ENCODE assay signal across 1 cellular context in genomic region chr12:6662906-6663742, GRCh38.
TF ChIP-seq lines count a peak whose summit lies in the region.

Gene ING4, minus strand, starts transcription at chr12:6663119. Its CDS starts 18 bp downstream, at chr12:6663101.

TF ChIP-seq in K562, 482 proteins besides CTCF, POLR2A, EP300 and RAD21 (continued from another document and continues in another):
- TF ChIP-seq HDAC3 (IDR thresholded peaks at IDR 0.05; ENCODE audit: borderline replicate concordance, partially characterized antibody): peak; percentile 28
- TF ChIP-seq, protein P1, sequence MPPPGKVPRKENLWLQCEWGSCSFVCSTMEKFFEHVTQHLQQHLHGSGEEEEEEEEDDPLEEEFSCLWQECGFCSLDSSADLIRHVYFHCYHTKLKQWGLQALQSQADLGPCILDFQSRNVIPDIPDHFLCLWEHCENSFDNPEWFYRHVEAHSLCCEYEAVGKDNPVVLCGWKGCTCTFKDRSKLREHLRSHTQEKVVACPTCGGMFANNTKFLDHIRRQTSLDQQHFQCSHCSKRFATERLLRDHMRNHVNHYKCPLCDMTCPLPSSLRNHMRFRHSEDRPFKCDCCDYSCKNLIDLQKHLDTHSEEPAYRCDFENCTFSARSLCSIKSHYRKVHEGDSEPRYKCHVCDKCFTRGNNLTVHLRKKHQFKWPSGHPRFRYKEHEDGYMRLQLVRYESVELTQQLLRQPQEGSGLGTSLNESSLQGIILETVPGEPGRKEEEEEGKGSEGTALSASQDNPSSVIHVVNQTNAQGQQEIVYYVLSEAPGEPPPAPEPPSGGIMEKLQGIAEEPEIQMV (tag; conservative IDR thresholded peaks at IDR 0.05; ENCODE audit: low read depth): peak; percentile 60; the same call in 1 of the 2 replicates
- peak; percentile 30 for TF ChIP-seq RBBP5 (IDR thresholded peaks at IDR 0.05; ENCODE audit: borderline replicate concordance, insufficient read depth, low read length, poor library complexity, severe bottlenecking)
- no peak for TF ChIP-seq SRSF1 (IDR thresholded peaks at IDR 0.05; ENCODE audit: low read depth, low read length)
- no peak for TF ChIP-seq KAT2B (IDR thresholded peaks at IDR 0.05; ENCODE audit: low read depth, low read length)
- TF ChIP-seq ARID2 (IDR thresholded peaks at IDR 0.05): no peak
- TF ChIP-seq FOXA1 (IDR thresholded peaks at IDR 0.05; ENCODE audit: borderline replicate concordance): no peak
- peak; percentile 41 to 66; a peak in 2 of 4 replicates for TF ChIP-seq MAZ (CRISPR knock-in tag; conservative IDR thresholded peaks at IDR 0.05 in 1 of 2, IDR thresholded peaks at IDR 0.05 in 1 of 2)
- peak; percentile 95 to 97 for TF ChIP-seq FOXK2 (conservative IDR thresholded peaks at IDR 0.05 in 1 of 2, IDR thresholded peaks at IDR 0.05 in 1 of 2; ENCODE audit: low read depth in 2 of 2)
- peak; percentile 67; the same call in 1 of the 2 replicates for TF ChIP-seq ATF2 (CRISPR knock-in tag; IDR thresholded peaks at IDR 0.05)
- TF ChIP-seq ZBTB8A (IDR thresholded peaks at IDR 0.05; ENCODE audit: partially characterized antibody): no peak
- TF ChIP-seq SETDB1 (IDR thresholded peaks at IDR 0.05; ENCODE audit: low read length): no peak
- no peak for TF ChIP-seq HNRNPK (IDR thresholded peaks at IDR 0.05; ENCODE audit: low read depth, low read length, poor library complexity, severe bottlenecking)
- TF ChIP-seq, protein P2, sequence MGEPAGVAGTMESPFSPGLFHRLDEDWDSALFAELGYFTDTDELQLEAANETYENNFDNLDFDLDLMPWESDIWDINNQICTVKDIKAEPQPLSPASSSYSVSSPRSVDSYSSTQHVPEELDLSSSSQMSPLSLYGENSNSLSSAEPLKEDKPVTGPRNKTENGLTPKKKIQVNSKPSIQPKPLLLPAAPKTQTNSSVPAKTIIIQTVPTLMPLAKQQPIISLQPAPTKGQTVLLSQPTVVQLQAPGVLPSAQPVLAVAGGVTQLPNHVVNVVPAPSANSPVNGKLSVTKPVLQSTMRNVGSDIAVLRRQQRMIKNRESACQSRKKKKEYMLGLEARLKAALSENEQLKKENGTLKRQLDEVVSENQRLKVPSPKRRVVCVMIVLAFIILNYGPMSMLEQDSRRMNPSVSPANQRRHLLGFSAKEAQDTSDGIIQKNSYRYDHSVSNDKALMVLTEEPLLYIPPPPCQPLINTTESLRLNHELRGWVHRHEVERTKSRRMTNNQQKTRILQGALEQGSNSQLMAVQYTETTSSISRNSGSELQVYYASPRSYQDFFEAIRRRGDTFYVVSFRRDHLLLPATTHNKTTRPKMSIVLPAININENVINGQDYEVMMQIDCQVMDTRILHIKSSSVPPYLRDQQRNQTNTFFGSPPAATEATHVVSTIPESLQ (CRISPR knock-in tag; IDR thresholded peaks at IDR 0.05): peak; percentile 71; the same call in 1 of the 2 replicates
- TF ChIP-seq RBM34 (IDR thresholded peaks at IDR 0.05; ENCODE audit: borderline replicate concordance, insufficient read depth, low read length): no peak
- no peak for TF ChIP-seq ZNF695 (CRISPR knock-in tag; IDR thresholded peaks at IDR 0.05)
- TF ChIP-seq RFX7 (CRISPR knock-in tag; IDR thresholded peaks at IDR 0.05): 0 out of 2 replicates have a peak, but pooled peaks have one; percentile 39
- no peak for TF ChIP-seq ILK (tag; IDR thresholded peaks at IDR 0.05; ENCODE audit: borderline replicate concordance, low read depth)
- TF ChIP-seq ZBTB1 (CRISPR knock-in tag; IDR thresholded peaks at IDR 0.05; ENCODE audit: borderline replicate concordance, low read depth): no peak
- no peak for TF ChIP-seq RAD51 (IDR thresholded peaks at IDR 0.05; ENCODE audit: borderline replicate concordance, low read depth)
- no peak for TF ChIP-seq SMAD2 (IDR thresholded peaks at IDR 0.05; ENCODE audit: low read depth, low read length)
- TF ChIP-seq ZNF23 (CRISPR knock-in tag; IDR thresholded peaks at IDR 0.05): no peak
- TF ChIP-seq BRF2 (IDR thresholded peaks at IDR 0.05; ENCODE audit: borderline replicate concordance, insufficient read depth, insufficient read length): no peak
- no peak for TF ChIP-seq BDP1 (IDR thresholded peaks at IDR 0.05; ENCODE audit: insufficient read depth, insufficient read length)
- no peak for TF ChIP-seq FUS (optimal IDR thresholded peaks at IDR 0.05; ENCODE audit: low read depth, low read length)
- TF ChIP-seq XRCC4 (IDR thresholded peaks at IDR 0.05; ENCODE audit: extremely low read depth, insufficient read depth, insufficient read length): no peak
- TF ChIP-seq SREBF2 (CRISPR knock-in tag; IDR thresholded peaks at IDR 0.05): no peak
- TF ChIP-seq, protein P3, sequence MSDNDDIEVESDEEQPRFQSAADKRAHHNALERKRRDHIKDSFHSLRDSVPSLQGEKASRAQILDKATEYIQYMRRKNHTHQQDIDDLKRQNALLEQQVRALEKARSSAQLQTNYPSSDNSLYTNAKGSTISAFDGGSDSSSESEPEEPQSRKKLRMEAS (CRISPR knock-in tag; IDR thresholded peaks at IDR 0.05): peak; percentile 34; the same call in 1 of the 2 replicates
- TF ChIP-seq ERF (CRISPR knock-in tag; IDR thresholded peaks at IDR 0.05): no peak
- no peak for TF ChIP-seq DLX4 (CRISPR knock-in tag; IDR thresholded peaks at IDR 0.05)
- peak; percentile 95 for TF ChIP-seq HCFC1 (IDR thresholded peaks at IDR 0.05; ENCODE audit: low read depth, low read length)
- no peak; the same call in 1 of the 2 replicates for TF ChIP-seq TARDBP (IDR thresholded peaks at IDR 0.05)
- TF ChIP-seq CHAMP1 (IDR thresholded peaks at IDR 0.05): no peak; the same call in none of the 2 replicates
- peak; percentile 78; the same call in 1 of the 2 replicates for TF ChIP-seq MTA3 (IDR thresholded peaks at IDR 0.05; ENCODE audit: borderline replicate concordance)
- TF ChIP-seq ZC3H11A (IDR thresholded peaks at IDR 0.05; ENCODE audit: low read depth, low read length): peak; percentile 62; the same call in 1 of the 2 replicates
- peak in 1 of 2 experiments; percentile 73; a peak in 1 of 4 replicates for TF ChIP-seq TEAD1 (CRISPR knock-in tag; IDR thresholded peaks at IDR 0.05)
- TF ChIP-seq NEUROD1 (IDR thresholded peaks at IDR 0.05; ENCODE audit: borderline replicate concordance, low read depth, low read length, partially characterized antibody): peak; percentile 46
- TF ChIP-seq DDX20 (tag; IDR thresholded peaks at IDR 0.05; ENCODE audit: low read depth): no peak
- peak; percentile 100 for TF ChIP-seq E2F8 (IDR thresholded peaks at IDR 0.05; ENCODE audit: low read depth, partially characterized antibody)
- no peak for TF ChIP-seq ZNF133 (CRISPR knock-in tag; IDR thresholded peaks at IDR 0.05)
- peak; percentile 41 for TF ChIP-seq BRD9 (IDR thresholded peaks at IDR 0.05; ENCODE audit: low read depth, partially characterized antibody)
- no peak for TF ChIP-seq CBFB (CRISPR knock-in tag; IDR thresholded peaks at IDR 0.05)
- TF ChIP-seq ZNF592 (IDR thresholded peaks at IDR 0.05): peak; percentile 85
- peak; percentile 82; the same call in 1 of the 2 replicates for TF ChIP-seq TFAP4 (CRISPR knock-in tag; IDR thresholded peaks at IDR 0.05; ENCODE audit: borderline replicate concordance)
- TF ChIP-seq U2AF1 (optimal IDR thresholded peaks at IDR 0.05; ENCODE audit: low read depth, low read length): no peak
- TF ChIP-seq ZNF121 (CRISPR knock-in tag; conservative IDR thresholded peaks at IDR 0.05): no peak
- TF ChIP-seq STAG1 (CRISPR knock-in tag; IDR thresholded peaks at IDR 0.05; ENCODE audit: borderline replicate concordance): no peak
- no peak for TF ChIP-seq ZZZ3 (IDR thresholded peaks at IDR 0.05)
